In the genomic region with DNA sequence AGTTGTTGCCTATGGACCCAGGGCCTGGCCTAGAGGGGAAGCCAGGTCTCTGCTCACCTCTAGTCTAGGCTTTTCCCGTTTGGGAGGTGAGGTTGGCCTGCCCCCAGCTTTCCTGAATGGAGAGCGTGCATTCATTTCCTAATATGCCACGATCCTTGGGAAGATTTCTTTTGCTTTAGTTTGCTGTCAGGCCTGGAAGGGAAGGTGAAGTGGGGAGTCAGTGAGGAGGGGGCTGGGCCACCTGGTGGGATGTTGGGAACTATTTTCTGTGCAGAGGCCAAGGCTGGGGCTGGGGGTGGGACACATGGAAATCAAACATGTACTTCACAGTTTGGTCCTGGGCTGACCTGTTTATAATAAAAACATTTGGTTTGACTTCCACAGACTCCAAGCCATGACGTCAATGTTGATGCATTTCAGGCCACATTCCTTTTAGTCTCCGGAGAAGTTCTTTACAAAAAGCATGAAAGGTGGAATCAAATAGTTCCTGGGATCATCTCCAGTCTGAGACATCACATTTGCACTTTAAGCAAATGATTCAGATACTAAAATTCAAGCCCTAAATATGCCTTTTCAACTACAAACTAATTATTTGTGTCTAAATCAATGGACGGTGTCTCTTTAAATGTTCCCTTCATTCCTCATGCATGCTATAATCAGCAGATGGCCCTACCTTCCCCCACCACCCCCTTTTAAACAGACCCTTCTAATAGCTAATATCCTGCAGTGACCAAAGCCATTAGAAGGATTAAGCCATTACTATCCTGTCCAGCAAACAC, we compare ENCODE assay signal across 10 cellular contexts. TPM values are rescaled to one million over a fixed set of nuclear protein-coding genes. Genes with fewer than 3 reads are reported as not detected.
DNase-seq lines count a peak whose midpoint lies in the region; ATAC-seq and TF ChIP-seq lines count a peak whose summit lies in the region.
"Had no signal": no experiment of that assay in that cellular context is flagged by ENCODE, and none has a peak within 500 bp of the region (broad histone marks: within the 10 kb centered on the region; RNA-seq: fewer than 3 reads in every experiment).

No MANE protein-coding gene starts in this region.

- H3K27ac Mint-ChIP-seq in nephron = peak overlapping the region; percentile 89 to 97 (median 96)
- H3K27ac Mint-ChIP-seq in stimulated activated naive CD8-positive, alpha-beta T cell treated with anti-CD3 and anti-CD28 coated beads, Interleukin-15, amount 100 ng/mL, for 72 hours = no peak overlapping the region

- TF ChIP-seq POLR2A in erythroblast (IDR thresholded peaks at IDR 0.05; ENCODE audit: low read length) = no peak

- H3K4me1 ChIP-seq in NT2/D1 (ENCODE audit: insufficient read depth, insufficient read length) = no peaks in the 10 kb centered on the region

- H3K27me3 ChIP-seq in AG04450 (ENCODE audit: control insufficient read depth, insufficient read depth, low read length) (no peaks in the 10 kb centered on the region), NT2/D1 (ENCODE audit: insufficient read depth, insufficient read length) (no peaks in the 10 kb centered on the region)

- peaks cover 2% of the 10 kb centered on the region for H3K9me3 Mint-ChIP-seq in nephron
- H3K9me3 Mint-ChIP-seq in stimulated activated naive CD8-positive, alpha-beta T cell treated with anti-CD3 and anti-CD28 coated beads, Interleukin-15, amount 100 ng/mL, for 72 hours = peaks cover 0 to 2% of the 10 kb centered on the region in 2 donors

- H3K27me3 Mint-ChIP-seq in nephron (ENCODE audit: low read depth) = peaks cover 7% of the 10 kb centered on the region
- peaks cover 20% of the 10 kb centered on the region for H3K27me3 Mint-ChIP-seq in stimulated activated naive CD8-positive, alpha-beta T cell treated with anti-CD3 and anti-CD28 coated beads, Interleukin-15, amount 100 ng/mL, for 72 hours

- H3K36me3 Mint-ChIP-seq in nephron (ENCODE audit: low read depth) = no peaks in the 10 kb centered on the region
- H3K36me3 Mint-ChIP-seq: CD4-positive, CD25-positive, alpha-beta regulatory T cell; naive B cell had no signal

- TF ChIP-seq CTCF in AG04450 (IDR thresholded peaks at IDR 0.05; ENCODE audit: low read depth, low read length) (no peak), epithelial cell of esophagus (IDR thresholded peaks at IDR 0.05; ENCODE audit: insufficient read depth, low read depth, low read length, missing control alignments) (no peak), nephron (IDR thresholded peaks at IDR 0.05; ENCODE audit: unreplicated experiment in 3 of 3) (no peak)

- H3K27ac ChIP-seq in AG04450 (ENCODE audit: low read depth, low read length) = peak overlapping the region; percentile 100

- H3K4me3 ChIP-seq in AG04450 (ENCODE audit: low read depth, low read length) (peak overlapping the region; percentile 18), NT2/D1 (ENCODE audit: insufficient read length, low read depth) (peak overlapping the region; percentile 44), epithelial cell of esophagus (ENCODE audit: low read length) (no peak overlapping the region)

- H3K9me3 ChIP-seq in AG04450 (ENCODE audit: control insufficient read depth, insufficient read depth, low read length) (no peaks in the 10 kb centered on the region), NT2/D1 (ENCODE audit: insufficient read depth, low read length) (no peaks in the 10 kb centered on the region)

- no peak for ATAC-seq in HG02870 (IDR thresholded peaks at IDR 0.05; ENCODE audit: unreplicated experiment)
- no peak for ATAC-seq in stimulated activated naive CD8-positive, alpha-beta T cell treated with anti-CD3 and anti-CD28 coated beads, Interleukin-15, amount 100 ng/mL, for 72 hours

- peaks cover 64% of the 10 kb centered on the region for H3K4me1 Mint-ChIP-seq in nephron
- H3K4me1 Mint-ChIP-seq in stimulated activated naive CD8-positive, alpha-beta T cell treated with anti-CD3 and anti-CD28 coated beads, Interleukin-15, amount 100 ng/mL, for 72 hours = peaks cover 8% of the 10 kb centered on the region
- H3K4me1 Mint-ChIP-seq: CD4-positive, CD25-positive, alpha-beta regulatory T cell had no signal

- no peaks in the 10 kb centered on the region for H3K36me3 ChIP-seq in NT2/D1 (ENCODE audit: insufficient read depth, insufficient read length, low read length)

- peak overlapping the region; percentile 66 for H3K9ac ChIP-seq in NT2/D1 (ENCODE audit: insufficient read length, low read depth)

- peak overlapping the region; percentile 1 to 59 (median 10) for H3K4me3 Mint-ChIP-seq in nephron
- H3K4me3 Mint-ChIP-seq in stimulated activated naive CD8-positive, alpha-beta T cell treated with anti-CD3 and anti-CD28 coated beads, Interleukin-15, amount 100 ng/mL, for 72 hours = no peak overlapping the region
- H3K4me3 Mint-ChIP-seq: CD4-positive, CD25-positive, alpha-beta regulatory T cell had no signal

- DNase-seq in AG04450 (ENCODE audit: low read depth, low spot score) (peak; percentile 89), NT2/D1 (ENCODE audit: low read depth, low spot score) (no peak), epithelial cell of esophagus (ENCODE audit: low read depth) (peak; percentile 53), erythroblast (lab: John Stamatoyannopoulos, UW) (no peak), NCI-H345 treated with DMSO at 0.1 percent for 48 hours (lab: John Stamatoyannopoulos, UW; ENCODE audit: unreplicated experiment) (no peak)
- no peak for DNase-seq in stimulated activated naive CD8-positive, alpha-beta T cell treated with anti-CD3 and anti-CD28 coated beads, Interleukin-15, amount 100 ng/mL, for 72 hours

- POLR2A ChIA-PET in AG04450 (lab: Yijun Ruan, JAX) = interaction anchor here (0.7 to 1.9 kb wide), 4 partner anchors 16 to 248 kb away, joined by 4 to 13 read pairs (median 4); no protein-coding TSS in a partner anchor

- CTCF ChIA-PET in AG04450 (lab: Charles Lee) = interaction anchor here (0.6 to 5.5 kb wide), 14 partner anchors 8 to 241 kb away, joined by 3 to 57 read pairs (median 6); no protein-coding TSS in a partner anchor

RNA-seq across cellular contexts. Expression of gene MEDAG, which starts 41.5 kb away (rescaled TPM):
- 3.2 and 3.7 TPM in 2 replicates for polyA plus RNA-seq in AG04450 (2011; rRNA removed)
- polyA minus RNA-seq in AG04450 (2011; rRNA and poly(A)+ RNA removed) = 1.9 and 2.4 TPM in 2 replicates

Comparison
In these comparisons a context has a peak if more than half of its experiments do, and no peak if none do; other contexts are left out.
1. DNase-seq: peak in AG04450 (single experiment) and epithelial cell of esophagus (single experiment); none in NT2/D1 (single experiment), erythroblast (0 of 2), NCI-H345 treated with DMSO at 0.1 percent for 48 hours (single experiment) and stimulated activated naive CD8-positive, alpha-beta T cell treated with anti-CD3 and anti-CD28 coated beads, Interleukin-15, amount 100 ng/mL, for 72 hours (0 of 2).
2. H3K27ac Mint-ChIP-seq: peak in nephron (3 of 3); none in stimulated activated naive CD8-positive, alpha-beta T cell treated with anti-CD3 and anti-CD28 coated beads, Interleukin-15, amount 100 ng/mL, for 72 hours (0 of 2).
3. H3K4me3 Mint-ChIP-seq: peak in nephron (3 of 3); none in stimulated activated naive CD8-positive, alpha-beta T cell treated with anti-CD3 and anti-CD28 coated beads, Interleukin-15, amount 100 ng/mL, for 72 hours (0 of 2).